In the genomic region with DNA sequence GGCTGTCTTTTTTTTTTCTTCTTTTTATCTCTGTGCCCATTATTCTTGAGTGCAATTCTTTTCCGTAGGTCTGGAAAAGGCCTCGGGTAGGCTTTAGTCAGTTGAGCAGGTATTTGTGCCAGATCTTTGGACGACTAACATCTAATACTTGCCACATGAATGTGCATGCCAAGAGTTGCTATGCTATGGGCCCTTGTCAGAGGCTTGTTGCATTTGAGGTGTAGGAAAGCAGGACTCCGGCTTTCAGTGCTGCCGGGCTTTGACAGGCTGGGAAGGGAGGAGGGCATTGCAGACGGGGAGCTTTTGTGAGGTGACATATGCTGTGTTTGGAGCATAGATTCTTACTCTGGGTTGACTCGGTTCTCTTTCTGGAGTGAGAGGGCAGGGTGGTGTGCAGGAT, we compare ENCODE assay signal across 14 cellular contexts.
"Had no signal": no experiment of that assay in that cellular context is flagged by ENCODE, and none has a peak within 500 bp of the region (broad histone marks: within the 10 kb centered on the region; RNA-seq: fewer than 3 reads in every experiment).

No MANE protein-coding gene starts in this region.

- H3K4me1 ChIP-seq: colonic mucosa, gastrocnemius medialis had no signal

- DNase-seq: activated CD4-positive, alpha-beta T cell treated with anti-CD3 and anti-CD28 coated beads, Interleukin-2, amount 10 ng/mL, durations not matched to agents 7 days and 5 days; activated CD8-positive, alpha-beta memory T cell treated with anti-CD3 and anti-CD28 coated beads for 24 hours; aorta; colonic mucosa; gastrocnemius medialis; nucleus accumbens; stimulated activated CD4-positive, alpha-beta T cell treated with anti-CD3 and anti-CD28 coated beads, Interleukin-4, amount 100 ng/mL, for 24 hours; stimulated activated naive CD8-positive, alpha-beta T cell treated with anti-CD3 and anti-CD28 coated beads, Interleukin-15, Interleukin-2, amounts not matched to agents 100 U/mL and 50 U/mL, for 24 hours had no signal

- ATAC-seq: gastrocnemius medialis; natural killer cell treated with Interleukin-12 subunit alpha and Interleukin-12 subunit beta and Interleukin-15 and Interleukin-18, amount 100 ng/mL, for 72 hours; stimulated activated naive CD8-positive, alpha-beta T cell treated with anti-CD3 and anti-CD28 coated beads, Interleukin-15, Interleukin-2, amounts not matched to agents 100 U/mL and 50 U/mL, for 24 hours had no signal

- H3K4me3 ChIP-seq: cardiac muscle cell, colonic mucosa, gastrocnemius medialis, SJSA1, skin epidermis had no signal

- H3K4me1 Mint-ChIP-seq: activated CD4-positive, alpha-beta T cell treated with anti-CD3 and anti-CD28 coated beads, Interleukin-2, amount 10 ng/mL, durations not matched to agents 7 days and 5 days had no signal

- H3K27ac Mint-ChIP-seq: activated CD4-positive, alpha-beta T cell treated with anti-CD3 and anti-CD28 coated beads, Interleukin-2, amount 10 ng/mL, durations not matched to agents 7 days and 5 days; memory B cell; natural killer cell treated with Interleukin-12 subunit alpha and Interleukin-12 subunit beta and Interleukin-15 and Interleukin-18, amount 100 ng/mL, for 72 hours; T-helper 2 cell treated with Interferon-gamma antibody and Interleukin-4, amounts not matched to agents 5 μg/mL and 100 μg/mL, for 36 hours had no signal

- H3K4me3 Mint-ChIP-seq: activated CD4-positive, alpha-beta T cell treated with anti-CD3 and anti-CD28 coated beads, Interleukin-2, amount 10 ng/mL, durations not matched to agents 7 days and 5 days; memory B cell; natural killer cell treated with Interleukin-12 subunit alpha and Interleukin-12 subunit beta and Interleukin-15 and Interleukin-18, amount 100 ng/mL, for 72 hours; T-helper 2 cell treated with Interferon-gamma antibody and Interleukin-4, amounts not matched to agents 5 μg/mL and 100 μg/mL, for 36 hours had no signal

- H3K9me3 ChIP-seq: colonic mucosa, gastrocnemius medialis, SJSA1 had no signal

- H3K27ac ChIP-seq: cardiac muscle cell, colonic mucosa, gastrocnemius medialis, SJSA1, skin epidermis had no signal

- H3K9me3 Mint-ChIP-seq: activated CD4-positive, alpha-beta T cell treated with anti-CD3 and anti-CD28 coated beads, Interleukin-2, amount 10 ng/mL, durations not matched to agents 7 days and 5 days; memory B cell; natural killer cell treated with Interleukin-12 subunit alpha and Interleukin-12 subunit beta and Interleukin-15 and Interleukin-18, amount 100 ng/mL, for 72 hours; T-helper 2 cell treated with Interferon-gamma antibody and Interleukin-4, amounts not matched to agents 5 μg/mL and 100 μg/mL, for 36 hours had no signal

- H3K27me3 Mint-ChIP-seq: activated CD4-positive, alpha-beta T cell treated with anti-CD3 and anti-CD28 coated beads, Interleukin-2, amount 10 ng/mL, durations not matched to agents 7 days and 5 days; memory B cell had no signal

- H3K27me3 ChIP-seq: cardiac muscle cell, colonic mucosa, gastrocnemius medialis, SJSA1 had no signal

- H3K36me3 Mint-ChIP-seq: natural killer cell treated with Interleukin-12 subunit alpha and Interleukin-12 subunit beta and Interleukin-15 and Interleukin-18, amount 100 ng/mL, for 72 hours had no signal

- H3K36me3 ChIP-seq: cardiac muscle cell, colonic mucosa, gastrocnemius medialis, SJSA1 had no signal
